21 cellular contexts compared by ENCODE assay signal in genomic region chr3:11435420-11435819, GRCh38.
"Had no signal": no experiment of that assay in that cellular context is flagged by ENCODE, and none has a peak within 500 bp of the region (broad histone marks: within the 10 kb centered on the region; RNA-seq: fewer than 3 reads in every experiment).

No MANE protein-coding gene starts in this region.

- DNase-seq: activated B cell treated with CpG ODN at 0.5 μM for 24 hours; activated CD4-positive, alpha-beta T cell treated with anti-CD3 and anti-CD28 coated beads, Interleukin-2, amount 50 U/mL, for 4 hours; activated naive CD4-positive, alpha-beta T cell; activated T-cell treated with anti-CD3 and anti-CD28 coated beads for 4 hours; activated T-cell treated with anti-CD3 and anti-CD28 coated beads, Interleukin-2, amount 50 U/mL, for 72 hours; aorta; effector memory CD8-positive, alpha-beta T cell; foreskin keratinocyte; left ventricle myocardium superior; nephron progenitor cell; pancreas; sigmoid colon; stimulated activated CD4-positive, alpha-beta T cell treated with anti-CD3 and anti-CD28 coated beads, Interleukin-1b, Interleukin-23, amount 100 ng/mL, for 48 hours; stimulated activated naive B cell treated with anti-CD40 and anti-IgM and Interleukin-4, amounts not matched to agents 10 μg/mL and 1 μg/mL and 100 μg/mL, for 72 hours; T-helper 1 cell had no signal

- H3K4me1 ChIP-seq: foreskin keratinocyte, prostate gland had no signal

- H3K4me3 ChIP-seq: coronary artery, pancreas, prostate gland, sigmoid colon, smooth muscle cell, testis had no signal

- H3K36me3 ChIP-seq: pancreas, prostate gland, sigmoid colon had no signal

- H3K9me3 ChIP-seq: neutrophil, pancreas, prostate gland, sigmoid colon, testis had no signal

- H3K27ac ChIP-seq: foreskin keratinocyte, neutrophil, prostate gland had no signal

- H3K27me3 ChIP-seq: foreskin keratinocyte, neutrophil, pancreas, sigmoid colon, testis had no signal

- ATAC-seq: activated naive CD4-positive, alpha-beta T cell treated with anti-CD3 and anti-CD28 coated beads, Interleukin-2, amount 50 U/mL, for 72 hours; activated T-cell treated with anti-CD3 and anti-CD28 coated beads, Interleukin-2, amount 50 U/mL, for 72 hours; effector memory CD8-positive, alpha-beta T cell; foreskin keratinocyte; stimulated activated naive B cell treated with anti-CD40 and anti-IgM and Interleukin-4, amounts not matched to agents 10 μg/mL and 1 μg/mL and 100 μg/mL, for 72 hours had no signal
